Comparison of ENCODE assay signal across 8 cellular contexts in the genomic region with DNA sequence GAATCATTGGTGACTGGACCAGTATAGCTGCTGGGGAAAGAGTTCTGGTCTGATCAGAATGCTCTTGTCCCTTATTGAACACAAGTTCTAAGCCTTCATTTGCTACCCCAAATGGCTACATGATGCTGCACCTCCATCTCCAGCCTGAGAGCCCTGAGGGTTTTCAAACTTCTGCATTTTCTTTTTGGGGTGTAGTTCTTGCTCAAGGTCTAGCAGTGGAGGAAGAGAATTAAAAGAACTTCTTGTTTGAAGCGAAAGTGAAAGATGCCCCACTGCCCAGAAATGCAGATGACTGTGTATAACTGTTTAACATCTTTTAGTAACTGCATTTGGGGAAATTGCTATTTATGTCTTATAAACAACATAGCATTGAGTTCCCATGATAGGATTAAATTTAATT. TPM values are rescaled to one million over a fixed set of nuclear protein-coding genes. Genes with fewer than 3 reads are reported as not detected.
A peak's percentile ranks its signal among the peaks of the same experiment; 100 is the strongest.
DNase-seq lines count a peak whose midpoint lies in the region; ATAC-seq and TF ChIP-seq lines count a peak whose summit lies in the region.

No MANE protein-coding gene starts in this region.

- intact Hi-C loops in activated CD8-positive, alpha-beta T cell treated with anti-CD3 and anti-CD28 coated beads for 36 hours (cut with micrococcal nuclease), result no loop called here

- peaks cover 25% of the 10 kb centered on the region for H3K36me3 Mint-ChIP-seq in activated CD8-positive, alpha-beta T cell treated with anti-CD3 and anti-CD28 coated beads for 36 hours (ENCODE audit: low read depth)

- 0 out of 22 replicates have a peak, but pooled peaks cover 0 to 5% (median 0%) of the 10 kb centered on the region in 11 experiments for H3K9me3 ChIP-seq in BLaER1 treated with 17β-estradiol and CSF1 and Interleukin-3, amounts not matched to agents 10 nM and 100 nM (replicated peaks in 1 of 11)

- no peak for TF ChIP-seq CTCF in activated CD8-positive, alpha-beta T cell treated with anti-CD3 and anti-CD28 coated beads for 36 hours (IDR thresholded peaks at IDR 0.05)

- peak overlapping the region; percentile 61 for H3K27ac Mint-ChIP-seq in activated CD8-positive, alpha-beta T cell treated with anti-CD3 and anti-CD28 coated beads for 36 hours

- peak overlapping the region; percentile 31 to 92 (median 73); a peak in 21 of 22 replicates for H3K4me2 ChIP-seq in BLaER1 treated with 17β-estradiol and CSF1 and Interleukin-3, amounts not matched to agents 10 nM and 100 nM

- POLR2A ChIA-PET in activated CD8-positive, alpha-beta T cell treated with anti-CD3 and anti-CD28 coated beads for 36 hours (lab: Charles Lee), result interaction anchor here (1.2 to 1.6 kb wide), 3 partner anchors 8 to 91 kb away, joined by 3 to 4 read pairs (median 4); a partner anchor contains a TSS

- peaks cover 0 to 26% (median 0%) of the 10 kb centered on the region in 11 experiments; a peak in 3 of 22 replicates for H3K36me3 ChIP-seq in BLaER1 treated with 17β-estradiol and CSF1 and Interleukin-3, amounts not matched to agents 10 nM and 100 nM

- H3K4me3 ChIP-seq in BLaER1 treated with 17β-estradiol and CSF1 and Interleukin-3, amounts not matched to agents 10 nM and 100 nM, result peak overlapping the region in 3 of 10 experiments; percentile 9 to 43 (median 28); a peak in 4 of 20 replicates

- H3K27me3 ChIP-seq in BLaER1 treated with 17β-estradiol and CSF1 and Interleukin-3, amounts not matched to agents 10 nM and 100 nM, result no peaks in the 10 kb centered on the region

- peak; percentile 46 for DNase-seq in activated CD8-positive, alpha-beta T cell treated with anti-CD3 and anti-CD28 coated beads for 36 hours
- DNase-seq in DMS153 (lab: John Stamatoyannopoulos, UW), result no peak
- no peak for DNase-seq in effector CD8-positive, alpha-beta T cell (lab: John Stamatoyannopoulos, UW)
- no peak for DNase-seq in DMS53 treated with DMSO at 0.1 percent for 48 hours (lab: John Stamatoyannopoulos, UW; ENCODE audit: unreplicated experiment)
- DNase-seq in NCI-H1092 treated with DMSO at 0.1 percent for 48 hours (lab: John Stamatoyannopoulos, UW), result no peak

- peak overlapping the region in 8 of 11 experiments; percentile 17 to 73 (median 64); a peak in 13 of 22 replicates for H3K9ac ChIP-seq in BLaER1 treated with 17β-estradiol and CSF1 and Interleukin-3, amounts not matched to agents 10 nM and 100 nM

- no peak overlapping the region for H3K4me3 Mint-ChIP-seq in activated CD8-positive, alpha-beta T cell treated with anti-CD3 and anti-CD28 coated beads for 36 hours

- peak; percentile 47 for ATAC-seq in GM19351 (IDR thresholded peaks at IDR 0.05; ENCODE audit: unreplicated experiment)
- peak; percentile 38 for ATAC-seq in HG03196 (IDR thresholded peaks at IDR 0.05; ENCODE audit: unreplicated experiment)
- ATAC-seq in activated CD8-positive, alpha-beta T cell treated with anti-CD3 and anti-CD28 coated beads for 36 hours, result peak; percentile 32

- peak overlapping the region in 10 of 11 experiments; percentile 54 to 87 (median 78); a peak in 20 of 22 replicates for H3K27ac ChIP-seq in BLaER1 treated with 17β-estradiol and CSF1 and Interleukin-3, amounts not matched to agents 10 nM and 100 nM

- H4K20me1 ChIP-seq in BLaER1 treated with 17β-estradiol and CSF1 and Interleukin-3, amounts not matched to agents 10 nM and 100 nM, result no peaks in the 10 kb centered on the region

- peaks cover 56% of the 10 kb centered on the region for H3K4me1 Mint-ChIP-seq in activated CD8-positive, alpha-beta T cell treated with anti-CD3 and anti-CD28 coated beads for 36 hours (ENCODE audit: low read depth)

- H3K27me3 Mint-ChIP-seq in activated CD8-positive, alpha-beta T cell treated with anti-CD3 and anti-CD28 coated beads for 36 hours, result no peaks in the 10 kb centered on the region

- H3K4me1 ChIP-seq in BLaER1 treated with 17β-estradiol and CSF1 and Interleukin-3, amounts not matched to agents 10 nM and 100 nM, result peaks cover 16 to 100% (median 57%) of the 10 kb centered on the region in 10 experiments

- no peaks in the 10 kb centered on the region for H3K9me3 Mint-ChIP-seq in activated CD8-positive, alpha-beta T cell treated with anti-CD3 and anti-CD28 coated beads for 36 hours

- CTCF ChIA-PET in activated CD8-positive, alpha-beta T cell treated with anti-CD3 and anti-CD28 coated beads for 36 hours (lab: Charles Lee), result interaction anchor here (0.6 to 1.9 kb wide), 5 partner anchors 8 to 44 kb away, joined by 3 to 6 read pairs (median 3); a partner anchor contains a TSS

RNA-seq across cellular contexts. Expression of a gene that starts 38.5 kb away (rescaled TPM):
- total RNA-seq in activated CD8-positive, alpha-beta T cell treated with anti-CD3 and anti-CD28 coated beads for 36 hours, result 10 to 100 TPM; 23.2 to 23.5 TPM

RNA-seq across cellular contexts. Expression of a gene that starts 39.0 kb away (rescaled TPM):
- 10 to 100 TPM; 11.7 to 12.3 TPM for total RNA-seq in activated CD8-positive, alpha-beta T cell treated with anti-CD3 and anti-CD28 coated beads for 36 hours
